ENCODE assay signal across 19 cellular contexts in the genomic region with DNA sequence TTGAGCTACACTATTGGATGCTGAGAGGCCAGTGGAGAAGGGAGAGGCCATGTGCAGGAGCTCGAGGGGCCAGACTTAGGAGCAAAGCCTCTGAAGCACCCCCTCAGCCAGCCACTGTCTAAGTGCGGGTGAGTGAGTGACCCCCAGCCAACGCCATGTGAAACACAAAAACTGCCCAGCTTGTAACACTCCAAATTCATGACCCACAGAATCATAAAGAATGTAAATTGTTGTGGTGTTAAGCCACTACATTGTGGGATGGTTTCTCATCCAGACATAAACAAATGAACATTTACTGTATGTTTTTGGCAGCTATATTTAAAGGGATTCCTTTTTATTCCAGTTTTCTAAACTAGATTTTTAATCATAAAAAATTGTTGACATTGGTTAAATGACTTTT. TPM values are rescaled to one million over a fixed set of nuclear protein-coding genes. Genes with fewer than 3 reads are reported as not detected.
"Had no signal": no experiment of that assay in that cellular context is flagged by ENCODE, and none has a peak within 500 bp of the region (broad histone marks: within the 10 kb centered on the region; RNA-seq: fewer than 3 reads in every experiment).

No MANE protein-coding gene starts in this region.

- H3K36me3 ChIP-seq: ascending aorta, left ventricle myocardium inferior had no signal

- H3K4me3 ChIP-seq: ascending aorta, hepatocyte, left ventricle myocardium inferior had no signal

- H3K79me2 ChIP-seq: hepatocyte had no signal

- ATAC-seq: activated naive CD4-positive, alpha-beta T cell treated with anti-CD3 and anti-CD28 coated beads, Interleukin-2, amount 50 U/mL, for 72 hours; activated T-helper 17 cell treated with anti-CD3 and anti-CD28 coated beads, Interleukin-2, amount 50 U/mL, for 72 hours; stimulated activated naive CD8-positive, alpha-beta T cell treated with anti-CD3 and anti-CD28 coated beads, Interleukin-15, Interleukin-2, amounts not matched to agents 100 U/mL and 50 U/mL, for 24 hours; WTC11 had no signal

- H3K27ac ChIP-seq: ascending aorta, hepatocyte, left ventricle myocardium inferior had no signal

- DNase-seq: activated T-cell treated with anti-CD3 and anti-CD28 coated beads, Interleukin-2, amount 50 U/mL, for 24 hours; central memory CD4-positive, alpha-beta T cell; dermis blood vessel endothelial cell; effector CD8-positive, alpha-beta T cell; erythroblast; glutamatergic neuron; immature natural killer cell; kidney glomerular epithelial cell; left ventricle myocardium inferior; midbrain; nephron progenitor cell; stimulated activated CD4-positive, alpha-beta T cell treated with anti-CD3 and anti-CD28 coated beads, Interleukin-4, amount 100 ng/mL, for 4 hours; stimulated activated naive CD8-positive, alpha-beta T cell treated with anti-CD3 and anti-CD28 coated beads, Interleukin-15, Interleukin-2, amounts not matched to agents 100 U/mL and 50 U/mL, for 24 hours; T1000 had no signal

- H3K9me3 ChIP-seq: ascending aorta, left ventricle myocardium inferior had no signal

- H3K27me3 ChIP-seq: ascending aorta, hepatocyte had no signal

- H3K4me1 ChIP-seq: ascending aorta, left ventricle myocardium inferior had no signal

- H2AFZ ChIP-seq: hepatocyte had no signal

- H3K4me2 ChIP-seq: hepatocyte had no signal

RNA-seq across cellular contexts. Expression of a gene that starts 27.2 kb away (rescaled TPM):
- total RNA-seq: activated naive CD4-positive, alpha-beta T cell treated with anti-CD3 and anti-CD28 coated beads, Interleukin-2, amount 50 U/mL, for 72 hours; activated T-helper 17 cell treated with anti-CD3 and anti-CD28 coated beads, Interleukin-2, amount 50 U/mL, for 72 hours; ascending aorta had no signal
- polyA plus RNA-seq: immature natural killer cell had no signal
